Comparison of ENCODE assay signal across 7 cellular contexts in genomic region chr17:43303049-43303448, GRCh38.
A peak's percentile ranks its signal among the peaks of the same experiment; 100 is the strongest.
DNase-seq lines count a peak whose midpoint lies in the region; ATAC-seq, FAIRE-seq and TF ChIP-seq lines count a peak whose summit lies in the region.
"Not testable (repeated sequence)": the region's sequence is repeated elsewhere in the genome, so short reads cannot be mapped to it uniquely, and the experiment has no call there.

No MANE protein-coding gene starts in this region.

- in situ Hi-C loops in HepG2 (cut with HindIII; ENCODE audit: extremely low pct_ligation_motif_present, low pct_unique_long_range_greater_than_20kb), result not testable (repeated sequence)

- H3K9ac ChIP-seq in HepG2 (ENCODE audit: insufficient read depth, low read depth, low read length), result not testable (repeated sequence)

- TF ChIP-seq RAD21 in A549 (conservative IDR thresholded peaks at IDR 0.05 in 1 of 2, IDR thresholded peaks at IDR 0.05 in 1 of 2); HepG2 (CRISPR knock-in tag; IDR thresholded peaks at IDR 0.05): not testable (repeated sequence)

- TF ChIP-seq EP300 in A549 (IDR thresholded peaks at IDR 0.05); HepG2 (IDR thresholded peaks at IDR 0.05; ENCODE audit: low read depth in 2 of 2, low read length in 2 of 2); HepG2 (CRISPR knock-in tag; IDR thresholded peaks at IDR 0.05; ENCODE audit: borderline replicate concordance); upper lobe of left lung (IDR thresholded peaks at IDR 0.05): not testable (repeated sequence)

- H3K9me3 ChIP-seq in A549; PC-9 (ENCODE audit: insufficient read depth, low read depth); HepG2 (ENCODE audit: low read length); upper lobe of left lung: not testable (repeated sequence)

- POLR2A ChIA-PET in A549 (lab: Yijun Ruan, JAX); PC-9 (lab: Charles Lee; ENCODE audit: unreplicated experiment); HepG2 (lab: Yijun Ruan, JAX): not testable (repeated sequence)

- not testable (repeated sequence) for FAIRE-seq in A549 (lab: Jason Lieb, UNC); HepG2 (lab: Jason Lieb, UNC)

- BruUV-seq in PC-9 (replicated peaks; lab: Mats Ljungman, UMichigan), result TSS peak; percentile 4
- not testable (repeated sequence) for BruUV-seq in HepG2 (replicated peaks; lab: Mats Ljungman, UMichigan)

- not testable (repeated sequence) for H3K4me2 ChIP-seq in A549; PC-9; HepG2 (ENCODE audit: low read depth, low read length)

- not testable (repeated sequence) for TF ChIP-seq CTCF in A549 (IDR thresholded peaks at IDR 0.05); PC-9 (conservative IDR thresholded peaks at IDR 0.05); HepG2 (CRISPR knock-in tag; IDR thresholded peaks at IDR 0.05); upper lobe of left lung (IDR thresholded peaks at IDR 0.05)

- not testable (repeated sequence) for TF ChIP-seq POLR2A in A549 (IDR thresholded peaks at IDR 0.05; ENCODE audit: low read length); HepG2 (IDR thresholded peaks at IDR 0.05; ENCODE audit: insufficient read depth in 1 of 2, low read depth in 2 of 2, low read length in 2 of 2); upper lobe of left lung (IDR thresholded peaks at IDR 0.05)

- not testable (repeated sequence) for H3K27me3 ChIP-seq in PC-9 (ENCODE audit: insufficient read depth, low read depth); HepG2 (ENCODE audit: control insufficient read depth in 1 of 2, insufficient read depth in 2 of 2, low read length in 2 of 2); upper lobe of left lung

- intact Hi-C loops in PC-9 (cut with micrococcal nuclease; ENCODE audit: unreplicated experiment); Right ventricle myocardium superior (cut with DNase I); HepG2 (cut with micrococcal nuclease; ENCODE audit: unreplicated experiment); sciatic nerve (cut with DNase I): not testable (repeated sequence)

- H2AFZ ChIP-seq in PC-9; HepG2 (ENCODE audit: low read length): not testable (repeated sequence)

- H3K36me3 ChIP-seq in PC-9 (ENCODE audit: low read depth); HepG2 (replicated peaks in 1 of 2; ENCODE audit: control insufficient read depth in 1 of 2, insufficient read depth in 2 of 2, low read length in 2 of 2); upper lobe of left lung: not testable (repeated sequence)

- H3K9me2 ChIP-seq in PC-9 (ENCODE audit: insufficient read depth), result not testable (repeated sequence)

- not testable (repeated sequence) for DNase-seq in A549 (ENCODE audit: low read depth in 1 of 2, low spot score in 1 of 2); PC-9; Right ventricle myocardium superior; HepG2 (ENCODE audit: low spot score); sciatic nerve (ENCODE audit: low spot score); upper lobe of left lung

- H3K4me1 ChIP-seq in A549; PC-9 (replicated peaks; ENCODE audit: insufficient read depth); HepG2 (ENCODE audit: insufficient read depth, low read length); upper lobe of left lung: not testable (repeated sequence)

- no CpG with 5 or more reads among the region's 5 CpGs for WGBS in A549 (ENCODE audit: missing lambda C conversion rate)
- WGBS in HepG2 (ENCODE audit: low lambda C conversion rate), result no CpG with 5 or more reads among the region's 5 CpGs
- WGBS in upper lobe of left lung, 2 donors, result no CpG with 5 or more reads among the region's 5 CpGs

- not testable (repeated sequence) for H3F3A ChIP-seq in PC-9 (ENCODE audit: insufficient read depth, low read depth)

- CTCF ChIA-PET in A549 (lab: Yijun Ruan, JAX); PC-9 (lab: Charles Lee); HepG2 (lab: Yijun Ruan, JAX; ENCODE audit: low intra/inter-chr PET ratio, low total read pairs): not testable (repeated sequence)

- H3K4me3 ChIP-seq in A549; PC-9; HepG2 (replicated peaks in 1 of 3; ENCODE audit: insufficient read depth in 1 of 3, low read depth in 2 of 3, low read length in 3 of 3); upper lobe of left lung: not testable (repeated sequence)

- not testable (repeated sequence) for H3K27ac ChIP-seq in A549; PC-9; HepG2 (ENCODE audit: extremely low read length, insufficient read depth, low read length); upper lobe of left lung

- peak; percentile 56 to 69 for ATAC-seq in A549
- peak; percentile 39 for ATAC-seq in esophagus mucosa
- ATAC-seq in Right ventricle myocardium superior (ENCODE audit: poor library complexity), result peak; percentile 38
- peak; percentile 57 for ATAC-seq in HepG2
- ATAC-seq in sciatic nerve, result peak; percentile 15
- ATAC-seq in upper lobe of left lung (ENCODE audit: low FRiP score in 2 of 2), result peak; percentile 17 to 46

- H4K20me1 ChIP-seq in PC-9 (ENCODE audit: insufficient read depth); HepG2 (ENCODE audit: insufficient read depth, low read length): not testable (repeated sequence)

- not testable (repeated sequence) for H3K79me2 ChIP-seq in PC-9 (ENCODE audit: low read depth); HepG2 (ENCODE audit: insufficient read depth, low read length)
